ENCODE assay signal across 19 cellular contexts in genomic region chr2:71783815-71784214, GRCh38.
DNase-seq lines count a peak whose midpoint lies in the region; ATAC-seq and TF ChIP-seq lines count a peak whose summit lies in the region.
"Had no signal": no experiment of that assay in that cellular context is flagged by ENCODE, and none has a peak within 500 bp of the region (broad histone marks: within the 10 kb centered on the region; RNA-seq: fewer than 3 reads in every experiment).

No MANE protein-coding gene starts in this region.

- H3K36me3 Mint-ChIP-seq in activated CD8-positive, alpha-beta memory T cell treated with anti-CD3 and anti-CD28 coated beads, Interleukin-2, amount 10 ng/mL, durations not matched to agents 7 days and 5 days, result no peaks in the 10 kb centered on the region
- H3K36me3 Mint-ChIP-seq in stimulated activated effector memory CD8-positive, alpha-beta T cell treated with anti-CD3 and anti-CD28 coated beads, Interleukin-12 subunit alpha, Interleukin-12 subunit beta, amount 100 ng/mL, for 72 hours, result no peaks in the 10 kb centered on the region

- ATAC-seq in activated CD8-positive, alpha-beta memory T cell treated with anti-CD3 and anti-CD28 coated beads, Interleukin-2, amount 10 ng/mL, durations not matched to agents 7 days and 5 days, result no peak
- ATAC-seq in PC-3 (no peak), GM18858 (IDR thresholded peaks at IDR 0.05; ENCODE audit: unreplicated experiment) (no peak)
- ATAC-seq in stimulated activated effector memory CD8-positive, alpha-beta T cell treated with anti-CD3 and anti-CD28 coated beads, Interleukin-12 subunit alpha, Interleukin-12 subunit beta, amount 100 ng/mL, for 72 hours, result no peak
- ATAC-seq: GM23338 had no signal

- WGBS in lower leg skin, 2 donors, result 89 to 92% methylated on average over 4 of the region's 4 CpGs
- 91% methylated on average over 4 of the region's 4 CpGs for WGBS in sigmoid colon, 2 donors

- H3K4me3 Mint-ChIP-seq in activated CD8-positive, alpha-beta memory T cell treated with anti-CD3 and anti-CD28 coated beads, Interleukin-2, amount 10 ng/mL, durations not matched to agents 7 days and 5 days, result no peak overlapping the region
- no peak overlapping the region for H3K4me3 Mint-ChIP-seq in stimulated activated effector memory CD8-positive, alpha-beta T cell treated with anti-CD3 and anti-CD28 coated beads, Interleukin-12 subunit alpha, Interleukin-12 subunit beta, amount 100 ng/mL, for 72 hours
- H3K4me3 Mint-ChIP-seq: CD4-positive, alpha-beta T cell; GM23338 had no signal

- H3K4me3 ChIP-seq in PC-3 (ENCODE audit: low read length), result no peak overlapping the region
- H3K4me3 ChIP-seq in lower leg skin (ENCODE audit: low read depth, poor library complexity, severe bottlenecking), result no peak overlapping the region
- H3K4me3 ChIP-seq in sigmoid colon, result no peak overlapping the region
- H3K4me3 ChIP-seq: GM23338 had no signal

- no peak for TF ChIP-seq POLR2A in lower leg skin (IDR thresholded peaks at IDR 0.05)
- no peak for TF ChIP-seq POLR2A in sigmoid colon (IDR thresholded peaks at IDR 0.05)

- H3K79me2 ChIP-seq in PC-3 (ENCODE audit: low read length), result no peaks in the 10 kb centered on the region

- no peaks in the 10 kb centered on the region for H3K27me3 Mint-ChIP-seq in activated CD8-positive, alpha-beta memory T cell treated with anti-CD3 and anti-CD28 coated beads, Interleukin-2, amount 10 ng/mL, durations not matched to agents 7 days and 5 days

- intact Hi-C loops in PC-3 (cut with micrococcal nuclease), result loop anchor here (10.0 kb wide), 1 partner anchor 211 kb away; no protein-coding TSS in a partner anchor
- intact Hi-C loops in lower leg skin (cut with DNase I; ENCODE audit: low total_unique reads), result no loop called here
- intact Hi-C loops in sigmoid colon (cut with DNase I), result no loop called here

- no peak for TF ChIP-seq EP300 in sigmoid colon (IDR thresholded peaks at IDR 0.05)

- CTCF ChIA-PET in activated CD8-positive, alpha-beta memory T cell treated with anti-CD3 and anti-CD28 coated beads, Interleukin-2, amount 10 ng/mL, durations not matched to agents 7 days and 5 days (lab: Charles Lee), result no interaction called here
- CTCF ChIA-PET in PC-3 (lab: Charles Lee), result interaction anchor here (1.1 kb wide), 1 partner anchor 15 kb away, joined by 3 read pairs; no protein-coding TSS in a partner anchor

- no peaks in the 10 kb centered on the region for H3K9me3 Mint-ChIP-seq in activated CD8-positive, alpha-beta memory T cell treated with anti-CD3 and anti-CD28 coated beads, Interleukin-2, amount 10 ng/mL, durations not matched to agents 7 days and 5 days (ENCODE audit: low read depth)
- H3K9me3 Mint-ChIP-seq in stimulated activated effector memory CD8-positive, alpha-beta T cell treated with anti-CD3 and anti-CD28 coated beads, Interleukin-12 subunit alpha, Interleukin-12 subunit beta, amount 100 ng/mL, for 72 hours, result no peaks in the 10 kb centered on the region
- H3K9me3 Mint-ChIP-seq: CD4-positive, alpha-beta T cell; GM23338 had no signal

- no peaks in the 10 kb centered on the region for H4K20me1 ChIP-seq in PC-3 (ENCODE audit: low read length)

- no peak for TF ChIP-seq CTCF in PC-3 (conservative IDR thresholded peaks at IDR 0.05; ENCODE audit: low read depth, low read length)
- TF ChIP-seq CTCF in lower leg skin (IDR thresholded peaks at IDR 0.05), result no peak
- TF ChIP-seq CTCF in sigmoid colon (IDR thresholded peaks at IDR 0.05), result no peak

- H3K9me3 ChIP-seq in PC-3 (ENCODE audit: low read length) (no peaks in the 10 kb centered on the region), sigmoid colon (no peaks in the 10 kb centered on the region)

- BruUV-seq in PC-3 (replicated peaks; lab: Mats Ljungman, UMichigan), result no TSS peak

- H3K9me2 ChIP-seq in PC-3 (replicated peaks; ENCODE audit: low read length), result no peaks in the 10 kb centered on the region

- no peaks in the 10 kb centered on the region for H3K36me3 ChIP-seq in PC-3 (ENCODE audit: low read depth, low read length)
- H3K36me3 ChIP-seq in sigmoid colon, result no peaks in the 10 kb centered on the region

- H3K4me1 ChIP-seq in PC-3 (ENCODE audit: insufficient read depth, low read length), result peaks cover 40% of the 10 kb centered on the region
- peaks cover 0 to 28% (median 17%) of the 10 kb centered on the region in 4 donors for H3K4me1 ChIP-seq in sigmoid colon

- peak overlapping the region; percentile 70 for H3K4me2 ChIP-seq in PC-3 (ENCODE audit: low read length)
- H3K4me2 ChIP-seq: GM23338 had no signal

- H2AFZ ChIP-seq in PC-3 (ENCODE audit: low read length), result no peak overlapping the region
- H2AFZ ChIP-seq: GM23338 had no signal

- no peak overlapping the region for H3K27ac Mint-ChIP-seq in activated CD8-positive, alpha-beta memory T cell treated with anti-CD3 and anti-CD28 coated beads, Interleukin-2, amount 10 ng/mL, durations not matched to agents 7 days and 5 days
- no peak overlapping the region for H3K27ac Mint-ChIP-seq in stimulated activated effector memory CD8-positive, alpha-beta T cell treated with anti-CD3 and anti-CD28 coated beads, Interleukin-12 subunit alpha, Interleukin-12 subunit beta, amount 100 ng/mL, for 72 hours
- H3K27ac Mint-ChIP-seq: CD4-positive, alpha-beta T cell had no signal

- POLR2A ChIA-PET in PC-3 (lab: Charles Lee; ENCODE audit: unreplicated experiment), result no interaction called here

- H3K27me3 ChIP-seq in PC-3 (ENCODE audit: low read length) (no peaks in the 10 kb centered on the region), sigmoid colon (no peaks in the 10 kb centered on the region)

- H3K9ac ChIP-seq in PC-3 (ENCODE audit: low read length), result no peak overlapping the region

- peak; percentile 27 for DNase-seq in activated CD8-positive, alpha-beta memory T cell treated with anti-CD3 and anti-CD28 coated beads, Interleukin-2, amount 10 ng/mL, durations not matched to agents 7 days and 5 days
- DNase-seq in activated CD8-positive, alpha-beta memory T cell treated with anti-CD3 and anti-CD28 coated beads, Interleukin-2, amount 50 U/mL, for 48 hours, result no peak
- DNase-seq in PC-3 (no peak), lower leg skin (ENCODE audit: low spot score in 2 of 2) (peak; percentile 10 to 46), sigmoid colon (no peak)
- DNase-seq in stimulated activated CD8-positive, alpha-beta memory T cell treated with anti-CD3 and anti-CD28 coated beads, Interleukin-4, amount 100 ng/mL, for 48 hours, result peak; percentile 10
- DNase-seq in stimulated activated effector memory CD8-positive, alpha-beta T cell treated with anti-CD3 and anti-CD28 coated beads, Interleukin-12 subunit alpha, Interleukin-12 subunit beta, amount 100 ng/mL, for 72 hours (ENCODE audit: low spot score in 2 of 2), result no peak
- DNase-seq: 8988T; DMS153; GDM1; KBM-7; NCI-H1105; NCI-H2081; NCI-H748 treated with DMSO at 0.1 percent for 48 hours; NK-92 treated with Interleukin-12 subunit alpha and Interleukin-12 subunit beta, amount 100 ng/mL, for 24 hours; SHP77 had no signal

- peaks cover 8% of the 10 kb centered on the region for H3F3A ChIP-seq in PC-3 (ENCODE audit: low read length, unreplicated experiment)

- peak overlapping the region; percentile 79 for H3K27ac ChIP-seq in PC-3 (ENCODE audit: low read length)
- no peak overlapping the region for H3K27ac ChIP-seq in sigmoid colon

- H3K4me1 Mint-ChIP-seq in activated CD8-positive, alpha-beta memory T cell treated with anti-CD3 and anti-CD28 coated beads, Interleukin-2, amount 10 ng/mL, durations not matched to agents 7 days and 5 days, result no peaks in the 10 kb centered on the region
- no peaks in the 10 kb centered on the region for H3K4me1 Mint-ChIP-seq in stimulated activated effector memory CD8-positive, alpha-beta T cell treated with anti-CD3 and anti-CD28 coated beads, Interleukin-12 subunit alpha, Interleukin-12 subunit beta, amount 100 ng/mL, for 72 hours

Comparison
In these comparisons a context has a peak if more than half of its experiments do, and no peak if none do; other contexts are left out.
1. DNase-seq: peak in activated CD8-positive, alpha-beta memory T cell treated with anti-CD3 and anti-CD28 coated beads, Interleukin-2, amount 10 ng/mL, durations not matched to agents 7 days and 5 days (single experiment), lower leg skin (2 of 2) and stimulated activated CD8-positive, alpha-beta memory T cell treated with anti-CD3 and anti-CD28 coated beads, Interleukin-4, amount 100 ng/mL, for 48 hours (single experiment); none in activated CD8-positive, alpha-beta memory T cell treated with anti-CD3 and anti-CD28 coated beads, Interleukin-2, amount 50 U/mL, for 48 hours (single experiment), PC-3 (single experiment), sigmoid colon (single experiment) and stimulated activated effector memory CD8-positive, alpha-beta T cell treated with anti-CD3 and anti-CD28 coated beads, Interleukin-12 subunit alpha, Interleukin-12 subunit beta, amount 100 ng/mL, for 72 hours (0 of 2).